In genomic region chr22:26322179-26322905, GRCh38 we compare ENCODE assay signal across 12 cellular contexts.
A peak's percentile ranks its signal among the peaks of the same experiment; 100 is the strongest.
DNase-seq lines count a peak whose midpoint lies in the region; ATAC-seq and TF ChIP-seq lines count a peak whose summit lies in the region.
"Had no signal": no experiment of that assay in that cellular context is flagged by ENCODE, and none has a peak within 500 bp of the region (broad histone marks: within the 10 kb centered on the region; RNA-seq: fewer than 3 reads in every experiment).

No MANE protein-coding gene starts in this region.

- ATAC-seq in SK-N-SH treated with all-trans-retinoic acid at 6 μM for 48 hours (peak; percentile 80), GM19455 (IDR thresholded peaks at IDR 0.05; ENCODE audit: unreplicated experiment) (no peak)
- ATAC-seq in activated CD8-positive, alpha-beta T cell treated with anti-CD3 and anti-CD28 coated beads, Interleukin-2, amount 10 ng/mL, durations not matched to agents 7 days and 5 days, result no peak
- ATAC-seq: activated T-cell treated with anti-CD3 and anti-CD28 coated beads, Interleukin-2, amount 50 U/mL, for 72 hours had no signal

- no peaks in the 10 kb centered on the region for H3K36me3 Mint-ChIP-seq in activated CD8-positive, alpha-beta T cell treated with anti-CD3 and anti-CD28 coated beads, Interleukin-2, amount 10 ng/mL, durations not matched to agents 7 days and 5 days (ENCODE audit: low read depth)

- H3K27ac Mint-ChIP-seq in activated CD8-positive, alpha-beta T cell treated with anti-CD3 and anti-CD28 coated beads, Interleukin-2, amount 10 ng/mL, durations not matched to agents 7 days and 5 days, result no peak overlapping the region
- H3K27ac Mint-ChIP-seq: activated T-cell treated with anti-CD3 and anti-CD28 coated beads, Interleukin-2, amount 50 U/mL, for 72 hours had no signal

- H3K27me3 Mint-ChIP-seq in activated CD8-positive, alpha-beta T cell treated with anti-CD3 and anti-CD28 coated beads, Interleukin-2, amount 10 ng/mL, durations not matched to agents 7 days and 5 days (ENCODE audit: low read depth), result peaks cover 5% of the 10 kb centered on the region

- no peaks in the 10 kb centered on the region for H3K9me3 Mint-ChIP-seq in activated CD8-positive, alpha-beta T cell treated with anti-CD3 and anti-CD28 coated beads, Interleukin-2, amount 10 ng/mL, durations not matched to agents 7 days and 5 days (ENCODE audit: insufficient read depth)
- H3K9me3 Mint-ChIP-seq: activated T-cell treated with anti-CD3 and anti-CD28 coated beads, Interleukin-2, amount 50 U/mL, for 72 hours had no signal

- H3K4me3 Mint-ChIP-seq in activated CD8-positive, alpha-beta T cell treated with anti-CD3 and anti-CD28 coated beads, Interleukin-2, amount 10 ng/mL, durations not matched to agents 7 days and 5 days, result no peak overlapping the region
- H3K4me3 Mint-ChIP-seq: activated T-cell treated with anti-CD3 and anti-CD28 coated beads, Interleukin-2, amount 50 U/mL, for 72 hours had no signal

- H3K4me1 Mint-ChIP-seq in activated CD8-positive, alpha-beta T cell treated with anti-CD3 and anti-CD28 coated beads, Interleukin-2, amount 10 ng/mL, durations not matched to agents 7 days and 5 days (ENCODE audit: low read depth), result no peaks in the 10 kb centered on the region

- POLR2A ChIA-PET in activated CD8-positive, alpha-beta T cell treated with anti-CD3 and anti-CD28 coated beads, Interleukin-2, amount 10 ng/mL, durations not matched to agents 7 days and 5 days (lab: Charles Lee), result no interaction called here

- peak; percentile 93 for DNase-seq in A172 (ENCODE audit: low spot score)
- peak; percentile 93 for DNase-seq in HCEC 1CT
- peak; percentile 82 for DNase-seq in fibroblast of the aortic adventitia (ENCODE audit: low read depth)
- DNase-seq in SK-N-DZ (ENCODE audit: low spot score), result no peak
- no peak for DNase-seq in activated CD8-positive, alpha-beta T cell treated with anti-CD3 and anti-CD28 coated beads, Interleukin-2, amount 10 ng/mL, durations not matched to agents 7 days and 5 days
- no peak for DNase-seq in NCI-H345 (lab: John Stamatoyannopoulos, UW)
- DNase-seq: activated T-cell treated with anti-CD3 and anti-CD28 coated beads, Interleukin-2, amount 50 U/mL, for 72 hours; NCI-H1092 treated with DMSO at 0.1 percent for 48 hours had no signal

- H3K4me3 ChIP-seq in fibroblast of the aortic adventitia (ENCODE audit: low read depth, low read length), result no peak overlapping the region
- H3K4me3 ChIP-seq: BLaER1 treated with 17β-estradiol and CSF1 and Interleukin-3, amounts not matched to agents 10 nM and 100 nM; vagina had no signal

- TF ChIP-seq CTCF in fibroblast of the aortic adventitia (IDR thresholded peaks at IDR 0.05; ENCODE audit: insufficient read depth, low read length), result no peak

- CTCF ChIA-PET in activated CD8-positive, alpha-beta T cell treated with anti-CD3 and anti-CD28 coated beads, Interleukin-2, amount 10 ng/mL, durations not matched to agents 7 days and 5 days (lab: Charles Lee), result interaction anchor here (1.5 kb wide), 1 partner anchor 10 kb away, joined by 4 read pairs; no protein-coding TSS in a partner anchor

TF ChIP-seq in SK-N-SH treated with all-trans-retinoic acid at 6 μM for 48 hours, 23 proteins besides CTCF, POLR2A, EP300 and RAD21:
- TF ChIP-seq TCF4 (CRISPR knock-in tag; IDR thresholded peaks at IDR 0.05; ENCODE audit: borderline replicate concordance) (no peak), ISL1 (CRISPR knock-in tag; IDR thresholded peaks at IDR 0.05) (peak; percentile 24; the same call in 1 of the 2 replicates)

Comparison
In these comparisons a context has a peak if more than half of its experiments do, and no peak if none do; other contexts are left out.
1. DNase-seq: peak in A172 (single experiment), HCEC 1CT (single experiment) and fibroblast of the aortic adventitia (single experiment); none in SK-N-DZ (single experiment), activated CD8-positive, alpha-beta T cell treated with anti-CD3 and anti-CD28 coated beads, Interleukin-2, amount 10 ng/mL, durations not matched to agents 7 days and 5 days (single experiment) and NCI-H345 (single experiment).